12 cellular contexts compared by ENCODE assay signal in genomic region chr3:69343875-69344274, GRCh38. TPM values are rescaled to one million over a fixed set of nuclear protein-coding genes. Genes with fewer than 3 reads are reported as not detected.
DNase-seq lines count a peak whose midpoint lies in the region; ATAC-seq and TF ChIP-seq lines count a peak whose summit lies in the region.
"Had no signal": no experiment of that assay in that cellular context is flagged by ENCODE, and none has a peak within 500 bp of the region (broad histone marks: within the 10 kb centered on the region; RNA-seq: fewer than 3 reads in every experiment).

No MANE protein-coding gene starts in this region.

- DNase-seq in left ventricle myocardium superior: no peak
- DNase-seq in left cardiac atrium: no peak
- DNase-seq in adipocyte (ENCODE audit: low read depth): peak; percentile 84
- peak; percentile 39 for DNase-seq in fibroblast of mammary gland (ENCODE audit: low read depth)
- DNase-seq in activated gamma-delta T cell treated with Interleukin-2 at 50 U/mL for 16 hours: no peak
- DNase-seq in HEK293T (ENCODE audit: extremely low spot score): no peak
- DNase-seq in activated CD4-positive, alpha-beta T cell treated with anti-CD3 and anti-CD28 coated beads, Interleukin-2, amount 50 U/mL, for 1 hour: no peak
- DNase-seq: CD4-positive, CD25-positive, alpha-beta regulatory T cell; DMS53; H7 had no signal

- H3K27me3 ChIP-seq in adipocyte (replicated peaks; ENCODE audit: control insufficient read depth, insufficient read depth, low read length): no peaks in the 10 kb centered on the region

- CTCF ChIA-PET in HEK293T (lab: Yijun Ruan, JAX): no interaction called here

- H3K9me3 ChIP-seq in adipocyte (ENCODE audit: control insufficient read depth, low read length): no peaks in the 10 kb centered on the region

- H3K4me3 ChIP-seq in adipocyte (ENCODE audit: low read length) (no peak overlapping the region), fibroblast of mammary gland (ENCODE audit: control insufficient read depth, low read depth, low read length) (no peak overlapping the region)
- H3K4me3 ChIP-seq: GM12878, GM23338 had no signal

- H3K4me1 ChIP-seq in adipocyte (ENCODE audit: control insufficient read depth, insufficient read depth, low read length): peaks cover 6% of the 10 kb centered on the region

- no peak overlapping the region for H3K9ac ChIP-seq in adipocyte (ENCODE audit: low read length)

- POLR2A ChIA-PET in HEK293T (lab: Yijun Ruan, JAX): no interaction called here

- TF ChIP-seq CTCF in fibroblast of mammary gland (conservative IDR thresholded peaks at IDR 0.05; ENCODE audit: control insufficient read depth, insufficient read depth, low read depth, low read length): no peak

- intact Hi-C loops in left ventricle myocardium superior (cut with micrococcal nuclease): no loop called here
- intact Hi-C loops in left cardiac atrium (cut with DNase I): no loop called here

- ATAC-seq in left ventricle myocardium superior (peak; percentile 21), left cardiac atrium (no peak)
- ATAC-seq: GM12878, GM23338 had no signal

- H3K36me3 ChIP-seq in adipocyte (ENCODE audit: control insufficient read depth, insufficient read depth, low read length, severe bottlenecking): no peaks in the 10 kb centered on the region

TF ChIP-seq in HEK293T, 16 proteins besides CTCF, POLR2A, EP300 and RAD21:
- TF ChIP-seq L3MBTL2 (conservative IDR thresholded peaks at IDR 0.05) (no peak), NFRKB (IDR thresholded peaks at IDR 0.05) (no peak), ELF4 (IDR thresholded peaks at IDR 0.05) (no peak), TARDBP (IDR thresholded peaks at IDR 0.05) (no peak), CTBP1 (IDR thresholded peaks at IDR 0.05; ENCODE audit: borderline replicate concordance) (no peak), SUZ12 (IDR thresholded peaks at IDR 0.05) (no peak), SP1 (IDR thresholded peaks at IDR 0.05) (no peak), ZNF384 (IDR thresholded peaks at IDR 0.05) (no peak), HDGF (IDR thresholded peaks at IDR 0.05; ENCODE audit: borderline replicate concordance) (no peak), ARNT (IDR thresholded peaks at IDR 0.05) (no peak), FOXK2 (IDR thresholded peaks at IDR 0.05) (no peak), FOXA1 (IDR thresholded peaks at IDR 0.05) (no peak), FOXM1 (IDR thresholded peaks at IDR 0.05; ENCODE audit: borderline replicate concordance) (no peak), LEF1 (IDR thresholded peaks at IDR 0.05; ENCODE audit: borderline replicate concordance) (no peak), BHLHE40 (IDR thresholded peaks at IDR 0.05; ENCODE audit: borderline replicate concordance) (no peak)
- TF ChIP-seq, protein P1, sequence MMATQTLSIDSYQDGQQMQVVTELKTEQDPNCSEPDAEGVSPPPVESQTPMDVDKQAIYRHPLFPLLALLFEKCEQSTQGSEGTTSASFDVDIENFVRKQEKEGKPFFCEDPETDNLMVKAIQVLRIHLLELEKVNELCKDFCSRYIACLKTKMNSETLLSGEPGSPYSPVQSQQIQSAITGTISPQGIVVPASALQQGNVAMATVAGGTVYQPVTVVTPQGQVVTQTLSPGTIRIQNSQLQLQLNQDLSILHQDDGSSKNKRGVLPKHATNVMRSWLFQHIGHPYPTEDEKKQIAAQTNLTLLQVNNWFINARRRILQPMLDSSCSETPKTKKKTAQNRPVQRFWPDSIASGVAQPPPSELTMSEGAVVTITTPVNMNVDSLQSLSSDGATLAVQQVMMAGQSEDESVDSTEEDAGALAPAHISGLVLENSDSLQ (IDR thresholded peaks at IDR 0.05): no peak

RNA-seq across cellular contexts. Expression of gene FRMD4B, which starts 42.0 kb away (rescaled TPM):
- total RNA-seq in left ventricle myocardium superior: 14.0 TPM
- 10 to 100 TPM; 36.7 to 38.1 TPM for total RNA-seq in left cardiac atrium

Comparison
In these comparisons a context has a peak if more than half of its experiments do, and no peak if none do; other contexts are left out.
1. DNase-seq: peak in adipocyte (single experiment) and fibroblast of mammary gland (single experiment); none in left ventricle myocardium superior (single experiment), left cardiac atrium (single experiment), activated gamma-delta T cell treated with Interleukin-2 at 50 U/mL for 16 hours (single experiment), HEK293T (single experiment) and activated CD4-positive, alpha-beta T cell treated with anti-CD3 and anti-CD28 coated beads, Interleukin-2, amount 50 U/mL, for 1 hour (single experiment).